In the genomic region with DNA sequence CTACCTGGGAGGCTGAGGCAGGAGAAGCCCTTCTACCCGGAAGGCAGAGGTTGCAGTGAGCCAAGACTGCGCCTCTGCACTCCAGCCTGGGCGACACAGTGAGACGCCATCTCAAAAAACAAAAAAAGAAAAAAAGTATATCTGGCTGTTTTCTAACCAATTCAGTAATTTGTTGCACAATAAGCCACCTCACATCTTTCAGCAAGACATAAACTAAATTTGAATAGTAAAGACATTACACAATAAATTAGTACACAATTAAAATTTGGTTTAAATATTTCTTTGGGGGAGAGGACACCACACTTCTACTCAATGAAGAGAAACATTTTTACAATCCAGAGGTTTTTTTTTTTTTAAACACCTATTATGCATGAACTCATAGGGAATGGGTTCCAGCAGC, we compare ENCODE assay signal across 3 cellular contexts.
TF ChIP-seq lines count a peak whose summit lies in the region.

No MANE protein-coding gene starts in this region.

TF ChIP-seq in GM23338, 12 proteins besides CTCF, POLR2A, EP300 and RAD21 (continues in another document):
- TF ChIP-seq, protein P1, sequence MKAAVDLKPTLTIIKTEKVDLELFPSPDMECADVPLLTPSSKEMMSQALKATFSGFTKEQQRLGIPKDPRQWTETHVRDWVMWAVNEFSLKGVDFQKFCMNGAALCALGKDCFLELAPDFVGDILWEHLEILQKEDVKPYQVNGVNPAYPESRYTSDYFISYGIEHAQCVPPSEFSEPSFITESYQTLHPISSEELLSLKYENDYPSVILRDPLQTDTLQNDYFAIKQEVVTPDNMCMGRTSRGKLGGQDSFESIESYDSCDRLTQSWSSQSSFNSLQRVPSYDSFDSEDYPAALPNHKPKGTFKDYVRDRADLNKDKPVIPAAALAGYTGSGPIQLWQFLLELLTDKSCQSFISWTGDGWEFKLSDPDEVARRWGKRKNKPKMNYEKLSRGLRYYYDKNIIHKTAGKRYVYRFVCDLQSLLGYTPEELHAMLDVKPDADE (IDR thresholded peaks at IDR 0.05): no peak
- no peak for TF ChIP-seq EZH2phosphoT487 (IDR thresholded peaks at IDR 0.05; ENCODE audit: unreplicated experiment)
- TF ChIP-seq POLR2AphosphoS5 (IDR thresholded peaks at IDR 0.05; ENCODE audit: low read depth): no peak
- TF ChIP-seq, protein P2, sequence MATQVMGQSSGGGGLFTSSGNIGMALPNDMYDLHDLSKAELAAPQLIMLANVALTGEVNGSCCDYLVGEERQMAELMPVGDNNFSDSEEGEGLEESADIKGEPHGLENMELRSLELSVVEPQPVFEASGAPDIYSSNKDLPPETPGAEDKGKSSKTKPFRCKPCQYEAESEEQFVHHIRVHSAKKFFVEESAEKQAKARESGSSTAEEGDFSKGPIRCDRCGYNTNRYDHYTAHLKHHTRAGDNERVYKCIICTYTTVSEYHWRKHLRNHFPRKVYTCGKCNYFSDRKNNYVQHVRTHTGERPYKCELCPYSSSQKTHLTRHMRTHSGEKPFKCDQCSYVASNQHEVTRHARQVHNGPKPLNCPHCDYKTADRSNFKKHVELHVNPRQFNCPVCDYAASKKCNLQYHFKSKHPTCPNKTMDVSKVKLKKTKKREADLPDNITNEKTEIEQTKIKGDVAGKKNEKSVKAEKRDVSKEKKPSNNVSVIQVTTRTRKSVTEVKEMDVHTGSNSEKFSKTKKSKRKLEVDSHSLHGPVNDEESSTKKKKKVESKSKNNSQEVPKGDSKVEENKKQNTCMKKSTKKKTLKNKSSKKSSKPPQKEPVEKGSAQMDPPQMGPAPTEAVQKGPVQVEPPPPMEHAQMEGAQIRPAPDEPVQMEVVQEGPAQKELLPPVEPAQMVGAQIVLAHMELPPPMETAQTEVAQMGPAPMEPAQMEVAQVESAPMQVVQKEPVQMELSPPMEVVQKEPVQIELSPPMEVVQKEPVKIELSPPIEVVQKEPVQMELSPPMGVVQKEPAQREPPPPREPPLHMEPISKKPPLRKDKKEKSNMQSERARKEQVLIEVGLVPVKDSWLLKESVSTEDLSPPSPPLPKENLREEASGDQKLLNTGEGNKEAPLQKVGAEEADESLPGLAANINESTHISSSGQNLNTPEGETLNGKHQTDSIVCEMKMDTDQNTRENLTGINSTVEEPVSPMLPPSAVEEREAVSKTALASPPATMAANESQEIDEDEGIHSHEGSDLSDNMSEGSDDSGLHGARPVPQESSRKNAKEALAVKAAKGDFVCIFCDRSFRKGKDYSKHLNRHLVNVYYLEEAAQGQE (IDR thresholded peaks at IDR 0.05; ENCODE audit: unreplicated experiment): no peak
- no peak for TF ChIP-seq ZNF331 (CRISPR knock-in tag; IDR thresholded peaks at IDR 0.05; ENCODE audit: low read depth)
- TF ChIP-seq CREB1 (CRISPR knock-in tag; IDR thresholded peaks at IDR 0.05; ENCODE audit: low read depth): no peak
- no peak for TF ChIP-seq EZH2 (IDR thresholded peaks at IDR 0.05; ENCODE audit: low read depth, unreplicated experiment)

TF ChIP-seq in IMR-90, 13 proteins besides CTCF, POLR2A, EP300 and RAD21:
- no peak for TF ChIP-seq MXI1 (IDR thresholded peaks at IDR 0.05; ENCODE audit: borderline replicate concordance, low read depth, low read length)
- no peak for TF ChIP-seq FOS (IDR thresholded peaks at IDR 0.05; ENCODE audit: low read depth, low read length)
- TF ChIP-seq NFE2L2 (IDR thresholded peaks at IDR 0.05; ENCODE audit: low read depth, low read length): no peak
- peak; percentile 35; the same call in 1 of the 2 replicates for TF ChIP-seq CEBPB (IDR thresholded peaks at IDR 0.05; ENCODE audit: low read depth, low read length)

TF ChIP-seq in endothelial cell of umbilical vein, 7 proteins besides CTCF, POLR2A, EP300 and RAD21:
- no peak for TF ChIP-seq GATA2 (IDR thresholded peaks at IDR 0.05; ENCODE audit: insufficient read depth, insufficient read length, low read depth, low read length)
- TF ChIP-seq, protein P3, sequence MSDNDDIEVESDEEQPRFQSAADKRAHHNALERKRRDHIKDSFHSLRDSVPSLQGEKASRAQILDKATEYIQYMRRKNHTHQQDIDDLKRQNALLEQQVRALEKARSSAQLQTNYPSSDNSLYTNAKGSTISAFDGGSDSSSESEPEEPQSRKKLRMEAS (IDR thresholded peaks at IDR 0.05; ENCODE audit: insufficient read depth, insufficient read length): no peak
- no peak for TF ChIP-seq POLR2AphosphoS5 (IDR thresholded peaks at IDR 0.05; ENCODE audit: insufficient read depth, low read depth, low read length)
- no peak for TF ChIP-seq FOS (IDR thresholded peaks at IDR 0.05; ENCODE audit: borderline replicate concordance, insufficient read depth, low read length)
- no peak for TF ChIP-seq JUN (IDR thresholded peaks at IDR 0.05; ENCODE audit: borderline replicate concordance, insufficient read depth, insufficient read length, low read depth)
- no peak for TF ChIP-seq MYC (IDR thresholded peaks at IDR 0.05; ENCODE audit: low read depth, low read length)
- no peak for TF ChIP-seq EZH2 (IDR thresholded peaks at IDR 0.05; ENCODE audit: borderline replicate concordance, low read depth, low read length, severe bottlenecking)
